ENCODE assay signal across 21 cellular contexts in the genomic region with DNA sequence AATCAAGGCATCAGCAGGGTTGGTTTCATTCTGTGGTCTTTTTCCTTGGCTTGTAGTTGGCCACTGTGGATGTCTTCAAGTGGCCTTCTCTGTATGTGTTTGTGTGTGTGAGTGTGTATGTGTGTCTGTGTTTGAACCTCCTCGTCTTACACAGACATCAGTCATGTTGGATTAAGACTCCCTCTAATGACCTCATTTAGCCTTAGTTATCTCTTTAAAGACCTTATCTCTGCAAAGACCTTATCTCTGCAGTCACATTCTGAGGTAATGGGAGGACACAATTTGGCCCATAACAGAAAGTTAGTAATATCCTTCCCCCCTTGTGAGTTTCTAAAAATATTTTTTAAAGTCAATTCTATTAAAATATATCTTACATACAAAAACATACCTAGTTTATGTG.
"Had no signal": no experiment of that assay in that cellular context is flagged by ENCODE, and none has a peak within 500 bp of the region (broad histone marks: within the 10 kb centered on the region; RNA-seq: fewer than 3 reads in every experiment).

No MANE protein-coding gene starts in this region.

- DNase-seq: Kasumi-1, MM.1S, NCI-H1092 treated with DMSO at 0.1 percent for 48 hours, NCI-H1436, NCI-H187, NCI-H2029, NCI-H2081 treated with DMSO at 0.1 percent for 48 hours, NCI-H2171, NCI-H345, NCI-H446 treated with DMSO at 0.1 percent for 48 hours, NCI-H510A treated with DMSO at 0.1 percent for 48 hours, NCI-H526, SIG-M5 had no signal

- H3K27ac ChIP-seq: HL-60, KMS-11, SJSA1, SK-N-MC had no signal

- H3K36me3 ChIP-seq: SJSA1 had no signal

- ATAC-seq: K562, Panc1, Right ventricle myocardium inferior had no signal

- H3K4me2 ChIP-seq: KMS-11 had no signal

- H3K27me3 ChIP-seq: SJSA1 had no signal

- H3K36me3 Mint-ChIP-seq: IgD-negative memory B cell had no signal

- H3K27me3 Mint-ChIP-seq: IgD-negative memory B cell had no signal

- H3K9me3 Mint-ChIP-seq: IgD-negative memory B cell had no signal

- H3K4me3 Mint-ChIP-seq: IgD-negative memory B cell had no signal

- H3K4me1 ChIP-seq: SJSA1 had no signal

- H3K4me3 ChIP-seq: K562, SJSA1, SK-N-MC had no signal

- H3K9me3 ChIP-seq: SJSA1 had no signal

- H3K27ac Mint-ChIP-seq: IgD-negative memory B cell had no signal

- H3K9ac ChIP-seq: KMS-11 had no signal
